In genomic region chr6:127933137-127933536, GRCh38 we compare ENCODE assay signal across 16 cellular contexts. TPM values are rescaled to one million over a fixed set of nuclear protein-coding genes. Genes with fewer than 3 reads are reported as not detected.
DNase-seq lines count a peak whose midpoint lies in the region; ATAC-seq lines count a peak whose summit lies in the region.
"Had no signal": no experiment of that assay in that cellular context is flagged by ENCODE, and none has a peak within 500 bp of the region (broad histone marks: within the 10 kb centered on the region; RNA-seq: fewer than 3 reads in every experiment).

No MANE protein-coding gene starts in this region.

- H3K9me3 Mint-ChIP-seq in T-helper 1 cell treated with Interleukin-12 subunit alpha and Interleukin-12 subunit beta and Interleukin-4 antibody, amounts not matched to agents 30 μg/mL and 1 μg/mL, for 36 hours = peaks cover 41% of the 10 kb centered on the region
- peaks cover 10% of the 10 kb centered on the region for H3K9me3 Mint-ChIP-seq in activated naive CD4-positive, alpha-beta T cell treated with anti-CD3 and anti-CD28 coated beads, Interleukin-2, amount 50 U/mL, for 24 hours
- H3K9me3 Mint-ChIP-seq in activated naive CD4-positive, alpha-beta T cell treated with anti-CD3 and anti-CD28 coated beads, Interleukin-2, amount 50 U/mL, for 72 hours = peaks cover 16 to 20% of the 10 kb centered on the region in 2 donors
- H3K9me3 Mint-ChIP-seq in stimulated activated naive CD8-positive, alpha-beta T cell treated with anti-CD3 and anti-CD28 coated beads, Interleukin-15, Interleukin-2, amounts not matched to agents 100 ng/mL and 50 ng/mL, for 24 hours = peaks cover 14% of the 10 kb centered on the region

- peak in 1 of 2 donors; percentile 64 for ATAC-seq in activated naive CD4-positive, alpha-beta T cell treated with anti-CD3 and anti-CD28 coated beads, Interleukin-2, amount 50 U/mL, for 72 hours

- H3K36me3 Mint-ChIP-seq in T-helper 1 cell treated with Interleukin-12 subunit alpha and Interleukin-12 subunit beta and Interleukin-4 antibody, amounts not matched to agents 30 μg/mL and 1 μg/mL, for 36 hours (ENCODE audit: low read depth) = peaks cover 34% of the 10 kb centered on the region
- peaks cover 15% of the 10 kb centered on the region for H3K36me3 Mint-ChIP-seq in activated naive CD4-positive, alpha-beta T cell treated with anti-CD3 and anti-CD28 coated beads, Interleukin-2, amount 50 U/mL, for 24 hours
- H3K36me3 Mint-ChIP-seq in activated naive CD4-positive, alpha-beta T cell treated with anti-CD3 and anti-CD28 coated beads, Interleukin-2, amount 50 U/mL, for 72 hours = peaks cover 23 to 31% of the 10 kb centered on the region in 2 donors
- H3K36me3 Mint-ChIP-seq in stimulated activated naive CD8-positive, alpha-beta T cell treated with anti-CD3 and anti-CD28 coated beads, Interleukin-15, Interleukin-2, amounts not matched to agents 100 ng/mL and 50 ng/mL, for 24 hours (ENCODE audit: low read depth) = peaks cover 14% of the 10 kb centered on the region

- DNase-seq in T-helper 1 cell = no peak
- no peak for DNase-seq in activated naive CD4-positive, alpha-beta T cell (lab: John Stamatoyannopoulos, UW)
- DNase-seq in activated naive CD4-positive, alpha-beta T cell treated with anti-CD3 and anti-CD28 coated beads, Interleukin-2, amount 50 U/mL, for 72 hours (ENCODE audit: low spot score in 2 of 2) = no peak
- DNase-seq in activated effector memory CD4-positive, alpha-beta T cell treated with Interleukin-2 at 50 U/mL for 16 hours = no peak
- DNase-seq in stimulated activated CD4-positive, alpha-beta T cell treated with anti-CD3 and anti-CD28 coated beads, Interleukin-1b, Interleukin-23, amount 100 ng/mL, for 48 hours = no peak
- DNase-seq: Caco-2, H7, KBM-7, NCI-H1048, NCI-H1694, NCI-H345, NCI-H526 treated with DMSO at 0.1 percent for 48 hours, RPMI8226 had no signal

- H3K27ac Mint-ChIP-seq in T-helper 1 cell treated with Interleukin-12 subunit alpha and Interleukin-12 subunit beta and Interleukin-4 antibody, amounts not matched to agents 30 μg/mL and 1 μg/mL, for 36 hours = peak overlapping the region; percentile 69
- H3K27ac Mint-ChIP-seq in activated naive CD4-positive, alpha-beta T cell treated with anti-CD3 and anti-CD28 coated beads, Interleukin-2, amount 50 U/mL, for 24 hours = peak overlapping the region; percentile 79
- H3K27ac Mint-ChIP-seq in activated naive CD4-positive, alpha-beta T cell treated with anti-CD3 and anti-CD28 coated beads, Interleukin-2, amount 50 U/mL, for 72 hours = peak overlapping the region; percentile 6 to 50
- H3K27ac Mint-ChIP-seq in stimulated activated naive CD8-positive, alpha-beta T cell treated with anti-CD3 and anti-CD28 coated beads, Interleukin-15, Interleukin-2, amounts not matched to agents 100 ng/mL and 50 ng/mL, for 24 hours = peak overlapping the region; percentile 43

- H3K27me3 Mint-ChIP-seq in T-helper 1 cell treated with Interleukin-12 subunit alpha and Interleukin-12 subunit beta and Interleukin-4 antibody, amounts not matched to agents 30 μg/mL and 1 μg/mL, for 36 hours (ENCODE audit: low read depth) = no peaks in the 10 kb centered on the region
- no peaks in the 10 kb centered on the region for H3K27me3 Mint-ChIP-seq in activated naive CD4-positive, alpha-beta T cell treated with anti-CD3 and anti-CD28 coated beads, Interleukin-2, amount 50 U/mL, for 24 hours
- no peaks in the 10 kb centered on the region for H3K27me3 Mint-ChIP-seq in stimulated activated naive CD8-positive, alpha-beta T cell treated with anti-CD3 and anti-CD28 coated beads, Interleukin-15, Interleukin-2, amounts not matched to agents 100 ng/mL and 50 ng/mL, for 24 hours

- H3K4me1 Mint-ChIP-seq in T-helper 1 cell treated with Interleukin-12 subunit alpha and Interleukin-12 subunit beta and Interleukin-4 antibody, amounts not matched to agents 30 μg/mL and 1 μg/mL, for 36 hours (ENCODE audit: low read depth) = peaks cover 39% of the 10 kb centered on the region
- peaks cover 46% of the 10 kb centered on the region for H3K4me1 Mint-ChIP-seq in activated naive CD4-positive, alpha-beta T cell treated with anti-CD3 and anti-CD28 coated beads, Interleukin-2, amount 50 U/mL, for 24 hours
- H3K4me1 Mint-ChIP-seq in stimulated activated naive CD8-positive, alpha-beta T cell treated with anti-CD3 and anti-CD28 coated beads, Interleukin-15, Interleukin-2, amounts not matched to agents 100 ng/mL and 50 ng/mL, for 24 hours (ENCODE audit: low read depth) = peaks cover 43% of the 10 kb centered on the region

- H3K4me3 Mint-ChIP-seq in T-helper 1 cell treated with Interleukin-12 subunit alpha and Interleukin-12 subunit beta and Interleukin-4 antibody, amounts not matched to agents 30 μg/mL and 1 μg/mL, for 36 hours = peak overlapping the region; percentile 7
- H3K4me3 Mint-ChIP-seq in activated naive CD4-positive, alpha-beta T cell treated with anti-CD3 and anti-CD28 coated beads, Interleukin-2, amount 50 U/mL, for 24 hours = peak overlapping the region; percentile 40
- H3K4me3 Mint-ChIP-seq in stimulated activated naive CD8-positive, alpha-beta T cell treated with anti-CD3 and anti-CD28 coated beads, Interleukin-15, Interleukin-2, amounts not matched to agents 100 ng/mL and 50 ng/mL, for 24 hours = no peak overlapping the region

RNA-seq across cellular contexts. Expression of gene THEMIS, which starts 32.3 kb away (rescaled TPM):
- total RNA-seq in activated naive CD4-positive, alpha-beta T cell treated with anti-CD3 and anti-CD28 coated beads, Interleukin-2, amount 50 U/mL, for 72 hours = 10 to 100 TPM; 11.0 to 50.8 TPM
- total RNA-seq: Caco-2, H7 had no signal

Comparison
In these comparisons a context has a peak if more than half of its experiments do, and no peak if none do; other contexts are left out.
1. H3K27ac Mint-ChIP-seq: peak in every context shown above with its lines; median percentile 79 in activated naive CD4-positive, alpha-beta T cell treated with anti-CD3 and anti-CD28 coated beads, Interleukin-2, amount 50 U/mL, for 24 hours; 69 in T-helper 1 cell treated with Interleukin-12 subunit alpha and Interleukin-12 subunit beta and Interleukin-4 antibody, amounts not matched to agents 30 μg/mL and 1 μg/mL, for 36 hours; 43 in stimulated activated naive CD8-positive, alpha-beta T cell treated with anti-CD3 and anti-CD28 coated beads, Interleukin-15, Interleukin-2, amounts not matched to agents 100 ng/mL and 50 ng/mL, for 24 hours; 28 in activated naive CD4-positive, alpha-beta T cell treated with anti-CD3 and anti-CD28 coated beads, Interleukin-2, amount 50 U/mL, for 72 hours.